ENCODE assay signal across 8 cellular contexts in the genomic region with DNA sequence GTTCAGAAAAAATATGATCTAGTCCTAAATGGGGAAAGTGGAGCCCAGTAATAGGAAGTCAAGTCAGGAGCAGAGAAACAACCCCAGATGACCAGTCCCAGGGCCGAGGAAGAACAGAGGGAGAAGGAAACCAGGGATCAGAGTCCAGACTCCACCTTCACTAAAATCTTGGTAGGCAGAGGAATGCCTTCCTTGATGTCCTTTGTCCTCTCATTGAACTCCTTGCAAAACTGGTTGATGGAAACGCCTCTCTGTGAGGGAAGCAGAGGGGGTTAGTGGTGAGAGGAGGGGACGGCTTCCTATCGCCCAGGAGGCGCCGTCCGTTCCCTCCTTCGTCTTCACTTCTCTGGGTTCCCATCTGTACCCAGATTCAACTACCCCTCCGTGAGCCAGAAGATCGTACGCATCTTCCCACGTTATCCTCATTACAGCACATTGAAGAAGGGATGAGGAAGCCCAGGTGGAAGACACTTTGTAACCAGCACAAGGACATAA. TPM values are rescaled to one million over a fixed set of nuclear protein-coding genes. Genes with fewer than 3 reads are reported as not detected.
DNase-seq lines count a peak whose midpoint lies in the region; ATAC-seq and TF ChIP-seq lines count a peak whose summit lies in the region.

No MANE protein-coding gene starts in this region.

- DNase-seq in GM12865 (ENCODE audit: low read depth) (no peak), SJCRH30 (peak in 1 of 2 experiments; percentile 20), fibroblast of mammary gland (ENCODE audit: low read depth) (no peak), NCI-H1092 treated with DMSO at 0.1 percent for 48 hours (lab: John Stamatoyannopoulos, UW) (no peak), iPS-NIHi7 (ENCODE audit: extremely low spot score) (no peak)

- H3K9ac ChIP-seq in rectal smooth muscle tissue (ENCODE audit: low read length), result peak overlapping the region; percentile 70

- ATAC-seq in GM19467 (IDR thresholded peaks at IDR 0.05; ENCODE audit: unreplicated experiment), result no peak
- ATAC-seq in GM18868 (IDR thresholded peaks at IDR 0.05; ENCODE audit: unreplicated experiment), result no peak

- TF ChIP-seq CTCF in GM12865 (IDR thresholded peaks at IDR 0.05; ENCODE audit: insufficient read depth, low read depth, low read length, missing control alignments) (no peak), fibroblast of mammary gland (conservative IDR thresholded peaks at IDR 0.05; ENCODE audit: control insufficient read depth, insufficient read depth, low read depth, low read length) (no peak)

- H3K9me3 ChIP-seq in SJCRH30 (replicated peaks), result no peaks in the 10 kb centered on the region

- H3K27me3 ChIP-seq in SJCRH30 (peaks cover 14% of the 10 kb centered on the region; the same call in 1 of the 2 replicates), rectal smooth muscle tissue (ENCODE audit: control insufficient read depth, insufficient read depth, low read length) (no peaks in the 10 kb centered on the region)

- no peaks in the 10 kb centered on the region for H3K36me3 ChIP-seq in SJCRH30
- peaks cover 11% of the 10 kb centered on the region for H3K36me3 ChIP-seq in rectal smooth muscle tissue (ENCODE audit: control insufficient read depth, insufficient read depth, low read length)

- peak overlapping the region; percentile 78; the same call in 1 of the 2 replicates for H3K27ac ChIP-seq in SJCRH30
- H3K27ac ChIP-seq in rectal smooth muscle tissue (ENCODE audit: low read depth, low read length), result peak overlapping the region; percentile 87

- peak overlapping the region; percentile 85 for H3K4me3 ChIP-seq in GM12865 (ENCODE audit: low read depth, low read length)
- peak overlapping the region; percentile 91 for H3K4me3 ChIP-seq in SJCRH30
- H3K4me3 ChIP-seq in fibroblast of mammary gland (ENCODE audit: control insufficient read depth, low read depth, low read length), result peak overlapping the region; percentile 84
- H3K4me3 ChIP-seq in rectal smooth muscle tissue (ENCODE audit: low read length), result peak overlapping the region; percentile 91

- H3K4me1 ChIP-seq in SJCRH30, result no peaks in the 10 kb centered on the region
- H3K4me1 ChIP-seq in rectal smooth muscle tissue (ENCODE audit: control insufficient read depth, insufficient read depth, low read length), result no peaks in the 10 kb centered on the region

RNA-seq across cellular contexts. Expression of a gene that starts 0.6 kb away (rescaled TPM):
- 86.7 and 102 TPM in 2 replicates for total RNA-seq in SJCRH30 (2014; rRNA removed; shearing (Covaris generic))

RNA-seq across cellular contexts. Expression of a gene that starts 17.2 kb away (rescaled TPM):
- not detected in 2 replicates for total RNA-seq in SJCRH30 (2014; rRNA removed; shearing (Covaris generic))

RNA-seq across cellular contexts. Expression of a gene that starts 28.6 kb away (rescaled TPM):
- total RNA-seq in SJCRH30 (2014; rRNA removed; shearing (Covaris generic)), result 5.1 and 6.9 TPM in 2 replicates

RNA-seq across cellular contexts. Expression of a gene that starts 42.2 kb away (rescaled TPM):
- total RNA-seq in SJCRH30 (2014; rRNA removed; shearing (Covaris generic)), result 30.1 and 33.4 TPM in 2 replicates
